ENCODE assay signal across 1 cellular context in genomic region chrX:10483191-10483808, GRCh38.
TF ChIP-seq lines count a peak whose summit lies in the region.

No MANE protein-coding gene starts in this region.

TF ChIP-seq in GM23338, 12 proteins besides CTCF, POLR2A, EP300 and RAD21 (continued from another document):
- TF ChIP-seq ZNF114 (CRISPR knock-in tag; IDR thresholded peaks at IDR 0.05) (no peak), EZH2 (IDR thresholded peaks at IDR 0.05; ENCODE audit: low read depth, unreplicated experiment) (no peak), STAT1 (IDR thresholded peaks at IDR 0.05; ENCODE audit: unreplicated experiment) (no peak), EZH2phosphoT487 (IDR thresholded peaks at IDR 0.05; ENCODE audit: unreplicated experiment) (no peak), NANOG (IDR thresholded peaks at IDR 0.05; ENCODE audit: borderline replicate concordance) (no peak)
